Comparison of ENCODE assay signal across 1 cellular context in the genomic region with DNA sequence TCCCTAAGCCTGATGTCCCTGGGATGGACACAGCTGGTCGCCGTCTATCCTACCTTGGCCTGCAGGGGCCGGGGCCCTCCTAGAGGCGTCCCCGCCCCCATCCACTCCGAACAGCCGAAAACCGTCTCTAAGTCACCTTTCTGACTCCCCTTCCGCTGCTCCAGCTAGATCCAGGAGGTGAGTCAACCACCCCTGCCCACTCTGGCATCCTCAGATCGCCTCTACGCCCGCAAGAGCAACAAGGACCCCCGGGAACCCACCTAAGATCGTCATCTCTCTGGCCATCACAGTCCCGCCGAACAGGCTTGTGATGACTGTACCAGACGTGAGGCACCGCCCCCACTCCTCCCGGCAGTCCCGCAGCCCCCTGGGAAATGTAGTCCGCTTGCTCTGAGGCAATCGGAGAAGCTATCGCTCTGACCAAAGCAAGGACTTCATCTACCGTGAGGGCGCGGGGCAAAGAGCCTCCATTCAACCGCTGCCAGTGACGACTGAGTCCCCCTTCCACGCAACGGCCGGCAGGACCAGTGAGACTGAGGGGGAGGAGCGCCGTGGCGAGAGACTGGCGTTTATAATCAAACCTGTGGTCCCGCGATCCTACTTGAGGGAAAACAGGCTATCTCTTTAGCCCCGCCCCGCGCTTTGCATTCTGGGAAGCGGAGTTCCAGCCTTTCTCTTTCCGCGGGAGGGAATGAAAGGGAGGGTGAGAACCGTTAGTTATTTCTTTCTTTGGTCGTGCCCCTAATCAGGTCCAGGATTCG.
TF ChIP-seq lines count a peak whose summit lies in the region.

HSPA13 (minus strand) TSS at position 312 of the 761 bp plus-strand sequence; CDS start at position 285, 27 bp downstream.

TF ChIP-seq in HepG2, 621 proteins besides CTCF, POLR2A, EP300 and RAD21 (continued from another document and continues in another):
- TF ChIP-seq ZNF318 (CRISPR knock-in tag; IDR thresholded peaks at IDR 0.05) = no peak
- TF ChIP-seq TOPORS (CRISPR knock-in tag; IDR thresholded peaks at IDR 0.05) = no peak
- TF ChIP-seq, protein P1, sequence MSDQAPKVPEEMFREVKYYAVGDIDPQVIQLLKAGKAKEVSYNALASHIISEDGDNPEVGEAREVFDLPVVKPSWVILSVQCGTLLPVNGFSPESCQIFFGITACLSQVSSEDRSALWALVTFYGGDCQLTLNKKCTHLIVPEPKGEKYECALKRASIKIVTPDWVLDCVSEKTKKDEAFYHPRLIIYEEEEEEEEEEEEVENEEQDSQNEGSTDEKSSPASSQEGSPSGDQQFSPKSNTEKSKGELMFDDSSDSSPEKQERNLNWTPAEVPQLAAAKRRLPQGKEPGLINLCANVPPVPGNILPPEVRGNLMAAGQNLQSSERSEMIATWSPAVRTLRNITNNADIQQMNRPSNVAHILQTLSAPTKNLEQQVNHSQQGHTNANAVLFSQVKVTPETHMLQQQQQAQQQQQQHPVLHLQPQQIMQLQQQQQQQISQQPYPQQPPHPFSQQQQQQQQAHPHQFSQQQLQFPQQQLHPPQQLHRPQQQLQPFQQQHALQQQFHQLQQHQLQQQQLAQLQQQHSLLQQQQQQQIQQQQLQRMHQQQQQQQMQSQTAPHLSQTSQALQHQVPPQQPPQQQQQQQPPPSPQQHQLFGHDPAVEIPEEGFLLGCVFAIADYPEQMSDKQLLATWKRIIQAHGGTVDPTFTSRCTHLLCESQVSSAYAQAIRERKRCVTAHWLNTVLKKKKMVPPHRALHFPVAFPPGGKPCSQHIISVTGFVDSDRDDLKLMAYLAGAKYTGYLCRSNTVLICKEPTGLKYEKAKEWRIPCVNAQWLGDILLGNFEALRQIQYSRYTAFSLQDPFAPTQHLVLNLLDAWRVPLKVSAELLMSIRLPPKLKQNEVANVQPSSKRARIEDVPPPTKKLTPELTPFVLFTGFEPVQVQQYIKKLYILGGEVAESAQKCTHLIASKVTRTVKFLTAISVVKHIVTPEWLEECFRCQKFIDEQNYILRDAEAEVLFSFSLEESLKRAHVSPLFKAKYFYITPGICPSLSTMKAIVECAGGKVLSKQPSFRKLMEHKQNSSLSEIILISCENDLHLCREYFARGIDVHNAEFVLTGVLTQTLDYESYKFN (CRISPR knock-in tag; conservative IDR thresholded peaks at IDR 0.05) = no peak
- no peak for TF ChIP-seq NFATC3 (CRISPR knock-in tag; IDR thresholded peaks at IDR 0.05)
- TF ChIP-seq YEATS4 (CRISPR knock-in tag; IDR thresholded peaks at IDR 0.05; ENCODE audit: borderline replicate concordance) = peak; percentile 58; the same call in 1 of the 2 replicates
- TF ChIP-seq GLI4 (CRISPR knock-in tag; IDR thresholded peaks at IDR 0.05; ENCODE audit: borderline replicate concordance) = no peak
- no peak for TF ChIP-seq DNMT3B (CRISPR knock-in tag; conservative IDR thresholded peaks at IDR 0.05)
- TF ChIP-seq ZNF816 (CRISPR knock-in tag; IDR thresholded peaks at IDR 0.05; ENCODE audit: borderline replicate concordance) = no peak
- no peak for TF ChIP-seq SOX6 (IDR thresholded peaks at IDR 0.05)
- TF ChIP-seq SOX6 (CRISPR knock-in tag; IDR thresholded peaks at IDR 0.05) = no peak
- TF ChIP-seq, protein P2, sequence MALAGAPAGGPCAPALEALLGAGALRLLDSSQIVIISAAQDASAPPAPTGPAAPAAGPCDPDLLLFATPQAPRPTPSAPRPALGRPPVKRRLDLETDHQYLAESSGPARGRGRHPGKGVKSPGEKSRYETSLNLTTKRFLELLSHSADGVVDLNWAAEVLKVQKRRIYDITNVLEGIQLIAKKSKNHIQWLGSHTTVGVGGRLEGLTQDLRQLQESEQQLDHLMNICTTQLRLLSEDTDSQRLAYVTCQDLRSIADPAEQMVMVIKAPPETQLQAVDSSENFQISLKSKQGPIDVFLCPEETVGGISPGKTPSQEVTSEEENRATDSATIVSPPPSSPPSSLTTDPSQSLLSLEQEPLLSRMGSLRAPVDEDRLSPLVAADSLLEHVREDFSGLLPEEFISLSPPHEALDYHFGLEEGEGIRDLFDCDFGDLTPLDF (CRISPR knock-in tag; IDR thresholded peaks at IDR 0.05) = peak; percentile 45; the same call in 1 of the 2 replicates
- TF ChIP-seq ARID3A (IDR thresholded peaks at IDR 0.05; ENCODE audit: low read depth, low read length) = 0 out of 2 replicates have a peak, but pooled peaks have one; percentile 8
- TF ChIP-seq, protein P3, sequence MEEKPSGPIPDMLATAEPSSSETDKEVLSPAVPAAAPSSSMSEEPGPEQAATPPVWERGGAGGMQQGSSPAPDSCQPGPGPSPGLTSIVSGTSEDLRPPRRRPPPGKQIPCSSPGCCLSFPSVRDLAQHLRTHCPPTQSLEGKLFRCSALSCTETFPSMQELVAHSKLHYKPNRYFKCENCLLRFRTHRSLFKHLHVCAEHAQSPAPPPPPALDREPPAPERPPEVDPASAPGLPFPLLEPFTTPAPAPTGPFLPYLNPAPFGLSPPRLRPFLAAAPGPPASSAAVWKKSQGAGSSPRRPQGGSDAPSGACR (CRISPR knock-in tag; IDR thresholded peaks at IDR 0.05) = no peak
- no peak for TF ChIP-seq MTA1 (CRISPR knock-in tag; IDR thresholded peaks at IDR 0.05; ENCODE audit: borderline replicate concordance)
- TF ChIP-seq EED (CRISPR knock-in tag; IDR thresholded peaks at IDR 0.05) = no peak
- TF ChIP-seq, protein P4, sequence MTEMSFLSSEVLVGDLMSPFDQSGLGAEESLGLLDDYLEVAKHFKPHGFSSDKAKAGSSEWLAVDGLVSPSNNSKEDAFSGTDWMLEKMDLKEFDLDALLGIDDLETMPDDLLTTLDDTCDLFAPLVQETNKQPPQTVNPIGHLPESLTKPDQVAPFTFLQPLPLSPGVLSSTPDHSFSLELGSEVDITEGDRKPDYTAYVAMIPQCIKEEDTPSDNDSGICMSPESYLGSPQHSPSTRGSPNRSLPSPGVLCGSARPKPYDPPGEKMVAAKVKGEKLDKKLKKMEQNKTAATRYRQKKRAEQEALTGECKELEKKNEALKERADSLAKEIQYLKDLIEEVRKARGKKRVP (CRISPR knock-in tag; IDR thresholded peaks at IDR 0.05) = peak in 1 of 2 experiments; percentile 31; a peak in 2 of 4 replicates
- TF ChIP-seq ZNF709 (CRISPR knock-in tag; IDR thresholded peaks at IDR 0.05) = no peak
- no peak for TF ChIP-seq ZNF329 (CRISPR knock-in tag; IDR thresholded peaks at IDR 0.05; ENCODE audit: low read depth)
- TF ChIP-seq ATF7-NPFF (CRISPR knock-in tag; IDR thresholded peaks at IDR 0.05; ENCODE audit: low read depth) = no peak
- TF ChIP-seq, protein P5, sequence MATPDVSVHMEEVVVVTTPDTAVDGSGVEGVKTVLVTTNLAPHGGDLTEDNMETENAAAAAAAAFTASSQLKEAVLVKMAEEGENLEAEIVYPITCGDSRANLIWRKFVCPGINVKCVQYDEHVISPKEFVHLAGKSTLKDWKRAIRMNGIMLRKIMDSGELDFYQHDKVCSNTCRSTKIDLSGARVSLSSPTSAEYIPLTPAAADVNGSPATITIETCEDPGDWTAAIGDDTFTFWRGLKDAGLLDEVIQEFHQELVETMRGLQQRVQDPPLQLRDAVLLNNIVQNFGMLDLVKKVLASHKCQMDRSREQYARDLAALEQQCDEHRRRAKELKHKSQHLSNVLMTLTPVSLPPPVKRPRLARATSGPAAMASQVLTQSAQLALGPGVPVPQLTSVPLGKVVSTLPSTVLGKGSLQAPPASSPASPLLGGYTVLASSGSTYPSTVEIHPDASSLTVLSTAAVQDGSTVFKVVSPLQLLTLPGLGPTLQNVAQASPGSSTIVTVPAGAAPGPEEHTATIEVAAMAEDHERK (CRISPR knock-in tag; IDR thresholded peaks at IDR 0.05; ENCODE audit: low read depth) = no peak
- TF ChIP-seq NFE2L2 (IDR thresholded peaks at IDR 0.05; ENCODE audit: low read length) = no peak
- no peak for TF ChIP-seq HIC2 (CRISPR knock-in tag; IDR thresholded peaks at IDR 0.05; ENCODE audit: low read depth)
- no peak for TF ChIP-seq MTF2 (CRISPR knock-in tag; IDR thresholded peaks at IDR 0.05; ENCODE audit: borderline replicate concordance)
- no peak for TF ChIP-seq ZNF652 (CRISPR knock-in tag; IDR thresholded peaks at IDR 0.05; ENCODE audit: borderline replicate concordance, low read depth)
- no peak for TF ChIP-seq ZMAT3 (CRISPR knock-in tag; conservative IDR thresholded peaks at IDR 0.05)
- TF ChIP-seq, protein P6, sequence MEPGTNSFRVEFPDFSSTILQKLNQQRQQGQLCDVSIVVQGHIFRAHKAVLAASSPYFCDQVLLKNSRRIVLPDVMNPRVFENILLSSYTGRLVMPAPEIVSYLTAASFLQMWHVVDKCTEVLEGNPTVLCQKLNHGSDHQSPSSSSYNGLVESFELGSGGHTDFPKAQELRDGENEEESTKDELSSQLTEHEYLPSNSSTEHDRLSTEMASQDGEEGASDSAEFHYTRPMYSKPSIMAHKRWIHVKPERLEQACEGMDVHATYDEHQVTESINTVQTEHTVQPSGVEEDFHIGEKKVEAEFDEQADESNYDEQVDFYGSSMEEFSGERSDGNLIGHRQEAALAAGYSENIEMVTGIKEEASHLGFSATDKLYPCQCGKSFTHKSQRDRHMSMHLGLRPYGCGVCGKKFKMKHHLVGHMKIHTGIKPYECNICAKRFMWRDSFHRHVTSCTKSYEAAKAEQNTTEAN (CRISPR knock-in tag; conservative IDR thresholded peaks at IDR 0.05) = no peak
- no peak for TF ChIP-seq RCOR2 (CRISPR knock-in tag; IDR thresholded peaks at IDR 0.05)
- TF ChIP-seq KLF15 (CRISPR knock-in tag; IDR thresholded peaks at IDR 0.05; ENCODE audit: borderline replicate concordance) = no peak
- TF ChIP-seq, protein P7, sequence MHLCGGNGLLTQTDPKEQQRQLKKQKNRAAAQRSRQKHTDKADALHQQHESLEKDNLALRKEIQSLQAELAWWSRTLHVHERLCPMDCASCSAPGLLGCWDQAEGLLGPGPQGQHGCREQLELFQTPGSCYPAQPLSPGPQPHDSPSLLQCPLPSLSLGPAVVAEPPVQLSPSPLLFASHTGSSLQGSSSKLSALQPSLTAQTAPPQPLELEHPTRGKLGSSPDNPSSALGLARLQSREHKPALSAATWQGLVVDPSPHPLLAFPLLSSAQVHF (CRISPR knock-in tag; IDR thresholded peaks at IDR 0.05) = no peak
